ENCODE assay signal across 11 cellular contexts in genomic region chr10:50648089-50648934, GRCh38. TPM values are rescaled to one million over a fixed set of nuclear protein-coding genes. Genes with fewer than 3 reads are reported as not detected.
DNase-seq lines count a peak whose midpoint lies in the region; ATAC-seq and TF ChIP-seq lines count a peak whose summit lies in the region.
"Had no signal": no experiment of that assay in that cellular context is flagged by ENCODE, and none has a peak within 500 bp of the region (broad histone marks: within the 10 kb centered on the region; RNA-seq: fewer than 3 reads in every experiment).

No MANE protein-coding gene starts in this region.

- no peaks in the 10 kb centered on the region for H4K20me1 ChIP-seq in PC-9 (ENCODE audit: insufficient read depth)

- intact Hi-C loops in PC-9 (cut with micrococcal nuclease; ENCODE audit: unreplicated experiment): no loop called here

- H3K4me1 ChIP-seq in PC-9 (replicated peaks; ENCODE audit: insufficient read depth) (no peaks in the 10 kb centered on the region), BE2C (no peaks in the 10 kb centered on the region)

- H3K9me3 ChIP-seq in PC-9 (ENCODE audit: insufficient read depth, low read depth) (no peaks in the 10 kb centered on the region), BE2C (no peaks in the 10 kb centered on the region)

- H3K9me2 ChIP-seq in PC-9 (ENCODE audit: insufficient read depth): no peaks in the 10 kb centered on the region

- H3F3A ChIP-seq in PC-9 (ENCODE audit: insufficient read depth, low read depth): no peaks in the 10 kb centered on the region

- no peak for TF ChIP-seq CTCF in PC-9 (conservative IDR thresholded peaks at IDR 0.05)
- TF ChIP-seq CTCF in BE2C (IDR thresholded peaks at IDR 0.05; ENCODE audit: low read depth, low read length): no peak

- CTCF ChIA-PET in activated naive CD4-positive, alpha-beta T cell treated with anti-CD3 and anti-CD28 coated beads, Interleukin-2, amount 10 ng/mL, durations not matched to agents 7 days and 5 days (lab: Charles Lee): interaction anchor here (1.1 kb wide), 1 partner anchor 11 kb away, joined by 3 read pairs; no protein-coding TSS in a partner anchor
- CTCF ChIA-PET in PC-9 (lab: Charles Lee): no interaction called here

- H3K4me1 Mint-ChIP-seq in activated naive CD4-positive, alpha-beta T cell treated with anti-CD3 and anti-CD28 coated beads, Interleukin-2, amount 10 ng/mL, durations not matched to agents 7 days and 5 days: peaks cover 8% of the 10 kb centered on the region

- peaks cover 8% of the 10 kb centered on the region for H3K27me3 Mint-ChIP-seq in activated naive CD4-positive, alpha-beta T cell treated with anti-CD3 and anti-CD28 coated beads, Interleukin-2, amount 10 ng/mL, durations not matched to agents 7 days and 5 days

- H3K4me2 ChIP-seq in PC-9: no peak overlapping the region

- no peak overlapping the region for H2AFZ ChIP-seq in PC-9

- no peaks in the 10 kb centered on the region for H3K9me3 Mint-ChIP-seq in activated naive CD4-positive, alpha-beta T cell treated with anti-CD3 and anti-CD28 coated beads, Interleukin-2, amount 10 ng/mL, durations not matched to agents 7 days and 5 days
- H3K9me3 Mint-ChIP-seq: CD8-positive, alpha-beta memory T cell had no signal

- H3K4me3 Mint-ChIP-seq in activated naive CD4-positive, alpha-beta T cell treated with anti-CD3 and anti-CD28 coated beads, Interleukin-2, amount 10 ng/mL, durations not matched to agents 7 days and 5 days: no peak overlapping the region
- H3K4me3 Mint-ChIP-seq: CD8-positive, alpha-beta memory T cell had no signal

- DNase-seq in glomerular visceral epithelial cell (ENCODE audit: extremely low spot score): peak; percentile 27
- no peak for DNase-seq in activated naive CD4-positive, alpha-beta T cell treated with anti-CD3 and anti-CD28 coated beads, Interleukin-2, amount 10 ng/mL, durations not matched to agents 7 days and 5 days
- DNase-seq in PC-9: no peak
- DNase-seq in germinal center (ENCODE audit: low spot score): no peak
- no peak for DNase-seq in BE2C
- DNase-seq: CD8-positive, alpha-beta memory T cell; KBM-7 had no signal

- POLR2A ChIA-PET in PC-9 (lab: Charles Lee; ENCODE audit: unreplicated experiment): no interaction called here

- no peak overlapping the region for H3K27ac Mint-ChIP-seq in activated naive CD4-positive, alpha-beta T cell treated with anti-CD3 and anti-CD28 coated beads, Interleukin-2, amount 10 ng/mL, durations not matched to agents 7 days and 5 days
- H3K27ac Mint-ChIP-seq: CD8-positive, alpha-beta memory T cell had no signal

- no peaks in the 10 kb centered on the region for H3K79me2 ChIP-seq in PC-9 (ENCODE audit: low read depth)

- no peak overlapping the region for H3K27ac ChIP-seq in PC-9
- H3K27ac ChIP-seq: skin epidermis had no signal

- H3K36me3 ChIP-seq in PC-9 (ENCODE audit: low read depth) (no peaks in the 10 kb centered on the region), BE2C (no peaks in the 10 kb centered on the region)

- H3K4me3 ChIP-seq in PC-9 (no peak overlapping the region), BE2C (ENCODE audit: low read depth, low read length) (no peak overlapping the region)
- H3K4me3 ChIP-seq: skin epidermis had no signal

- H3K27me3 ChIP-seq in PC-9 (ENCODE audit: insufficient read depth, low read depth): no peaks in the 10 kb centered on the region
- no peaks in the 10 kb centered on the region; the same call in 1 of the 2 replicates for H3K27me3 ChIP-seq in BE2C

- ATAC-seq in GM18520 (IDR thresholded peaks at IDR 0.05; ENCODE audit: unreplicated experiment): peak; percentile 84
- peak; percentile 54 for ATAC-seq in GM21526 (IDR thresholded peaks at IDR 0.05; ENCODE audit: low FRiP score, unreplicated experiment)
- peak; percentile 71 for ATAC-seq in HG03066 (IDR thresholded peaks at IDR 0.05; ENCODE audit: low read depth, unreplicated experiment)

- H3K36me3 Mint-ChIP-seq in activated naive CD4-positive, alpha-beta T cell treated with anti-CD3 and anti-CD28 coated beads, Interleukin-2, amount 10 ng/mL, durations not matched to agents 7 days and 5 days: no peaks in the 10 kb centered on the region

- BruUV-seq in PC-9 (replicated peaks; lab: Mats Ljungman, UMichigan): no TSS peak

RNA-seq across cellular contexts. Expression of gene SGMS1, which starts 24.6 kb away (rescaled TPM):
- total RNA-seq in PC-9 (2021): 34.3 and 35.0 TPM in 2 replicates
- 5.3 TPM for polyA plus RNA-seq in BE2C (2012; ENCODE audit: insufficient read depth, insufficient read length, low read depth)
